ENCODE assay signal across 8 cellular contexts in the genomic region with DNA sequence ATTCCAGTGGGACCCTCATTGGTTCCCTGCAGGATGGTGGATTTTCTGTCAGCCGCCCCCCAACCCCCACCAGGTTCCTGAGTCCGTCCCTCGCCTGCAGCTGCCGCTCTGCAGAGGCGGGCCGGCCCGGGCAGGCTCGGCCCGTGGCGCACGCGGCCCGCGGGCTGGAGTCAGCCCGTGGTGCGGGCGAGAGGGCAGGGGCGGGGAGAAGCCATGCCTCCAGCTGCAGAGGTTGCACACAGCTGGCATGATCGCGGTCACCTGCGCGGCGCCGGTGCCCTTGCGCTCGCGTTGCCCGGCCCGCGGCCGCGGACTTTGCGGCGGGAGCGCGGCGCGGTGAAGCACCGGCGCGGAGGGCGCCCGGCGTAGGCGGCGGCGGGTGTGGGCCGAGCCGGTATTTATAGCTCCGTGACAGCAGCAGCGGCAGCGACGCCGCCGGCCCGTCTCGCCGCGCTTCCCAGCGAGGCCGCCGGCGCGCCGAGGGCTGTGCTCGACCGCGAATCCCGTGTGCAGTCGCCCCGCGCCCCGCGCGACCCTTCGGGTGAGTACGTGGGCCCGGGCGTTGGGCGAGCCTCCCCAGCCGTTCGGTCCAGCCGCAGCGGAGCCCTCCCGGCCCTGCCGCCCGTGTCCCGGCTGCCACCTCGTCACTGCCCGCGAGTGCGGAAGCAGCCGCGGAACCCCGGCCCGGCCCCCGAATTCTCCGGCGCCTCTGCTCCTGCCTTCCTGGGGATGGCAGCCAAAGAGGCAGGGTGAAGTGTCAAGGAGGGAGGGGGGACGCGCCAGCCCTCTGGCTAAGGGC.
DNase-seq lines count a peak whose midpoint lies in the region; ATAC-seq and TF ChIP-seq lines count a peak whose summit lies in the region.

A gene (plus strand): TSS at position 426 of the 799 bp plus-strand sequence.

- ATAC-seq in GM18858 (IDR thresholded peaks at IDR 0.05; ENCODE audit: unreplicated experiment) = peak; percentile 70
- peak; percentile 83 for ATAC-seq in HG03045 (IDR thresholded peaks at IDR 0.05; ENCODE audit: unreplicated experiment)

- CTCF ChIA-PET in AG04449 (lab: Yijun Ruan, JAX) = interaction anchor here (1.5 kb wide), 1 partner anchor 18 kb away, joined by 4 read pairs; no protein-coding TSS in a partner anchor

- H3K4me3 ChIP-seq in AG04449 (ENCODE audit: low read depth, low read length) (peak within 1 kb of the TSS; percentile 72), epithelial cell of esophagus (ENCODE audit: low read length) (peak within 1 kb of the TSS; percentile 72), mucosa of rectum (ENCODE audit: low read length in 2 of 2) (peak within 1 kb of the TSS; percentile 74 to 90)

- no peaks in the 10 kb centered on the region for H3K27me3 ChIP-seq in mucosa of rectum (ENCODE audit: control insufficient read depth in 2 of 2, insufficient read depth in 2 of 2, low read length in 2 of 2)

- H3K9ac ChIP-seq in mucosa of rectum (ENCODE audit: low read depth in 1 of 2, low read length in 2 of 2) = peak within 1 kb of the TSS; percentile 78 to 84

- H3K27ac ChIP-seq in mucosa of rectum (ENCODE audit: low read depth in 2 of 2, low read length in 2 of 2) = peak within 1 kb of the TSS; percentile 92 to 93

- TF ChIP-seq CTCF in AG04449 (IDR thresholded peaks at IDR 0.05; ENCODE audit: insufficient read depth, low read length, missing control alignments) = no peak
- TF ChIP-seq CTCF in epithelial cell of esophagus (IDR thresholded peaks at IDR 0.05; ENCODE audit: insufficient read depth, low read depth, low read length, missing control alignments) = no peak

- H3K4me1 ChIP-seq in mucosa of rectum (ENCODE audit: control insufficient read depth in 2 of 2, insufficient read depth in 2 of 2, low read length in 2 of 2) = peaks cover 3 to 5% of the 10 kb centered on the region in 2 donors

- no peaks in the 10 kb centered on the region for H3K9me3 ChIP-seq in mucosa of rectum (ENCODE audit: control insufficient read depth in 2 of 2, low read length in 2 of 2)

- H3K36me3 ChIP-seq in mucosa of rectum (ENCODE audit: control insufficient read depth in 2 of 2, insufficient read depth in 2 of 2, low read length in 2 of 2) = no peaks in the 10 kb centered on the region

- DNase-seq in AG04449 (ENCODE audit: low read depth, low spot score) = no peak
- DNase-seq in NCI-H774 (lab: John Stamatoyannopoulos, UW) = peak; percentile 61
- DNase-seq in activated T-cell treated with anti-CD3 and anti-CD28 coated beads for 1 hour (ENCODE audit: low read depth) = peak; percentile 49
- peak; percentile 66 for DNase-seq in epithelial cell of esophagus (ENCODE audit: low read depth)
- peak; percentile 31 to 34 for DNase-seq in stimulated activated CD8-positive, alpha-beta memory T cell treated with anti-CD3 and anti-CD28 coated beads, Interleukin-7, amount 100 ng/mL, for 1 hour (ENCODE audit: low read depth in 2 of 2)

- POLR2A ChIA-PET in AG04449 (lab: Yijun Ruan, JAX) = interaction anchor here (1.4 kb wide), 1 partner anchor 30 kb away, joined by 17 read pairs; a partner anchor contains a TSS
